In the genomic region with DNA sequence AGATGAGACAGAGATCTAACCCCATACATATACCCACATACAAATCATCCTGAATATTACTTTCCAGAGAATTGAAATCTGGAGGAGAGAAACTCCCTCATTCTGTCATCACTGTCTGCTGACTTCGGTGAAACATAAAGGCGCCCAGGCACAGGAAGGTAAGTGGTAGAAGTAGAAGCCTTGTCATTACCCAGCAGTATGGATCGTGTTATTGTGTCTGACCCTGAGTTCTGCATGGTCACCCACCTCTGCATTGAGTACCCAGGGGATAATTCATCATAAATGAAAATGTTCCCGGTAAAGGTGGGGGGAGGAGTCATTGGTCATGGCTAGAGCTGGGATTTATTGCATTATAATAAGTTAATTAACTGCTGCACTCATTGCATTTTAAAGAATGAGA, we compare ENCODE assay signal across 18 cellular contexts.
DNase-seq lines count a peak whose midpoint lies in the region; ATAC-seq, FAIRE-seq and TF ChIP-seq lines count a peak whose summit lies in the region.
"Had no signal": no experiment of that assay in that cellular context is flagged by ENCODE, and none has a peak within 500 bp of the region (broad histone marks: within the 10 kb centered on the region; RNA-seq: fewer than 3 reads in every experiment).

No MANE protein-coding gene starts in this region.

- TF ChIP-seq POLR2A in H1 (IDR thresholded peaks at IDR 0.05; ENCODE audit: control extremely low read depth in 1 of 2, low read depth in 2 of 2, low read length in 2 of 2) = no peak

- no peak for ATAC-seq in left ventricle myocardium superior
- no peak for ATAC-seq in Right ventricle myocardium superior (ENCODE audit: poor library complexity)
- ATAC-seq: A549, HCT116 had no signal

- CTCF ChIA-PET in H1 (lab: Charles Lee; ENCODE audit: partially characterized antibody) = no interaction called here

- H3K14ac ChIP-seq in H1 (ENCODE audit: insufficient read length) = no peak overlapping the region

- peak overlapping the region; percentile 83; the same call in 1 of the 2 replicates for H3K18ac ChIP-seq in H1 (ENCODE audit: extremely low read depth, low read length)

- no peak overlapping the region for H3K9ac ChIP-seq in HUES48 (ENCODE audit: low read depth, low read length)
- no peak overlapping the region for H3K9ac ChIP-seq in H1 (replicated peaks in 1 of 4; ENCODE audit: extremely low read depth in 1 of 4, low read depth in 3 of 4, low read length in 3 of 4)
- H3K9ac ChIP-seq: BLaER1, GM23248 had no signal

- no peak overlapping the region for H2AFZ ChIP-seq in H1 (ENCODE audit: low read length)
- H2AFZ ChIP-seq: GM23248, PC-9 had no signal

- H3K4me3 ChIP-seq in HUES48 (ENCODE audit: low read depth, low read length) (0 out of 2 replicates have a peak overlapping the region, but pooled peaks have one; percentile 2), H1 (ENCODE audit: extremely low read depth in 1 of 4, insufficient read depth in 2 of 4, low read depth in 3 of 4, low read length in 4 of 4) (no peak overlapping the region), foreskin fibroblast (ENCODE audit: low read depth in 1 of 2, low read length in 2 of 2) (no peak overlapping the region)
- H3K4me3 ChIP-seq: A549, BLaER1, GM23248, PC-9 had no signal

- H3K79me1 ChIP-seq in H1 (ENCODE audit: low read depth, low read length) = no peaks in the 10 kb centered on the region

- no peak overlapping the region for H4K5ac ChIP-seq in H1 (ENCODE audit: insufficient read length, low read depth, low read length)

- 90% methylated on average over 4 of the region's 4 CpGs; no CpG with 5 or more reads in 1 of the 2 experiments for WGBS in H1 (ENCODE audit: extremely low coverage in 1 of 2, insufficient coverage in 1 of 2, insufficient read length in 1 of 2, insufficient replicate concordance in 2 of 2, low coverage in 1 of 2, low lambda C conversion rate in 2 of 2, missing lambda C conversion rate in 1 of 2), 2 experiments

- H2BK15ac ChIP-seq in H1 (ENCODE audit: low read length) = no peak overlapping the region

- no peak for TF ChIP-seq EP300 in H1 (IDR thresholded peaks at IDR 0.05; ENCODE audit: borderline replicate concordance in 1 of 2, low read depth in 2 of 2, low read length in 2 of 2)

- H2BK5ac ChIP-seq in H1 (ENCODE audit: low read depth, low read length) = no peak overlapping the region

- intact Hi-C loops in left ventricle myocardium superior (cut with micrococcal nuclease) = no loop called here
- intact Hi-C loops in Right ventricle myocardium superior (cut with DNase I) = no loop called here

- H2BK12ac ChIP-seq in H1 (ENCODE audit: low read depth, low read length) = 0 out of 2 replicates have a peak overlapping the region, but pooled peaks have one; percentile 27

- H3K23ac ChIP-seq in H1 (ENCODE audit: insufficient read length) = no peak overlapping the region

- no peak overlapping the region for H2AK5ac ChIP-seq in H1 (ENCODE audit: low read depth, low read length)

- H3K9me3 ChIP-seq in HUES48 (ENCODE audit: control insufficient read depth, insufficient read depth, low read length) (no peaks in the 10 kb centered on the region), H1 (ENCODE audit: insufficient read depth in 2 of 2, low read depth in 1 of 2, low read length in 1 of 2) (no peaks in the 10 kb centered on the region)
- H3K9me3 ChIP-seq: A549, BLaER1 had no signal

- no peak overlapping the region for H3K4ac ChIP-seq in H1 (replicated peaks; ENCODE audit: insufficient read length, low read depth, low read length)

- H3K56ac ChIP-seq in H1 (replicated peaks; ENCODE audit: insufficient read length, low read depth, low read length) = no peak overlapping the region

- no peak overlapping the region for H2BK20ac ChIP-seq in H1 (ENCODE audit: low read length)

- H3K23me2 ChIP-seq in H1 (ENCODE audit: low read depth, low read length) = no peaks in the 10 kb centered on the region

- no peak for TF ChIP-seq CTCF in C4-2B (conservative IDR thresholded peaks at IDR 0.05)
- no peak for TF ChIP-seq CTCF in H1 (IDR thresholded peaks at IDR 0.05; ENCODE audit: control extremely low read depth in 1 of 3, insufficient read depth in 1 of 3, low read depth in 1 of 3, low read length in 3 of 3)
- TF ChIP-seq CTCF in foreskin fibroblast (IDR thresholded peaks at IDR 0.05; ENCODE audit: low read depth, low read length) = no peak

- no peak overlapping the region for H3K4me2 ChIP-seq in H1 (ENCODE audit: insufficient read depth in 1 of 2, low read depth in 2 of 2, low read length in 2 of 2)
- H3K4me2 ChIP-seq: A549, BLaER1, PC-9 had no signal

- FAIRE-seq in H1 (lab: Jason Lieb, UNC) = no peak
- FAIRE-seq: A549 had no signal

- no peak overlapping the region for H2BK120ac ChIP-seq in H1 (replicated peaks; ENCODE audit: low read depth, low read length)

- no peaks in the 10 kb centered on the region for H4K20me1 ChIP-seq in H1 (replicated peaks in 1 of 2; ENCODE audit: control insufficient read depth in 1 of 2, insufficient read depth in 2 of 2, low read length in 2 of 2)
- H4K20me1 ChIP-seq: BLaER1 had no signal

- no peaks in the 10 kb centered on the region for H3K4me1 ChIP-seq in HUES48 (ENCODE audit: control insufficient read depth, insufficient read depth, low read length)
- H3K4me1 ChIP-seq in H1 (replicated peaks in 1 of 4; ENCODE audit: control insufficient read depth in 3 of 4, insufficient read depth in 4 of 4, low read length in 3 of 4) = no peaks in the 10 kb centered on the region
- H3K4me1 ChIP-seq: A549, BLaER1 had no signal

- peak overlapping the region; percentile 27 for H4K91ac ChIP-seq in H1 (replicated peaks; ENCODE audit: insufficient read length, low read length)

- POLR2A ChIA-PET in H1 (lab: Charles Lee; ENCODE audit: partially characterized antibody) = interaction anchor here (1.2 kb wide), 1 partner anchor 63 kb away, joined by 4 read pairs; no protein-coding TSS in a partner anchor

- no peaks in the 10 kb centered on the region for H3K79me2 ChIP-seq in H1 (ENCODE audit: control insufficient read depth in 1 of 2, insufficient read depth in 2 of 2, low read length in 2 of 2)

- no peaks in the 10 kb centered on the region for H3K27me3 ChIP-seq in HUES48 (ENCODE audit: control insufficient read depth, insufficient read depth, low read length)
- no peaks in the 10 kb centered on the region for H3K27me3 ChIP-seq in H1 (replicated peaks in 1 of 4; ENCODE audit: control insufficient read depth in 3 of 4, extremely low read depth in 1 of 4, insufficient read depth in 3 of 4, low read length in 3 of 4)
- H3K27me3 ChIP-seq: BLaER1 had no signal

- no peak overlapping the region for H4K8ac ChIP-seq in H1 (ENCODE audit: extremely low read depth, insufficient read depth, low read length)

- DNase-seq in NCI-H510A treated with DMSO at 0.1 percent for 48 hours (lab: John Stamatoyannopoulos, UW) = peak; percentile 91
- DNase-seq in H1 (ENCODE audit: low read depth in 1 of 2, low spot score in 2 of 2) = no peak
- DNase-seq in left ventricle myocardium superior = no peak
- DNase-seq in foreskin fibroblast = no peak
- no peak for DNase-seq in Right ventricle myocardium superior
- no peak for DNase-seq in kidney glomerular epithelial cell (lab: John Stamatoyannopoulos, UW)
- DNase-seq: DMS79, GM23248, IMR-90, NCI-H2081 treated with DMSO at 0.1 percent for 48 hours, PC-9, T-helper 2 cell had no signal

- H3K27ac ChIP-seq in C4-2B = peak overlapping the region; percentile 45; the same call in 1 of the 2 replicates
- H3K27ac ChIP-seq in HUES48 (ENCODE audit: low read depth, low read length) = no peak overlapping the region
- H3K27ac ChIP-seq in H1 (ENCODE audit: low read depth, low read length) = no peak overlapping the region
- H3K27ac ChIP-seq: A549, BLaER1, GM23248, PC-9, RWPE1 had no signal

- H3K36me3 ChIP-seq in HUES48 (ENCODE audit: control insufficient read depth, insufficient read depth, low read length) (no peaks in the 10 kb centered on the region), H1 (ENCODE audit: control insufficient read depth in 2 of 4, insufficient read depth in 4 of 4, low read length in 3 of 4) (no peaks in the 10 kb centered on the region)
- H3K36me3 ChIP-seq: BLaER1 had no signal

- TF ChIP-seq RAD21 in H1 (IDR thresholded peaks at IDR 0.05 in 1 of 2, conservative IDR thresholded peaks at IDR 0.05 in 1 of 2; ENCODE audit: low read depth in 2 of 2, low read length in 2 of 2) = no peak

TF ChIP-seq in H1, 55 proteins besides CTCF, POLR2A, EP300 and RAD21:
- TF ChIP-seq SIRT6 (IDR thresholded peaks at IDR 0.05; ENCODE audit: low read length) (no peak), BCL11A (IDR thresholded peaks at IDR 0.05; ENCODE audit: low read depth in 2 of 2, low read length in 2 of 2) (no peak), SIX5 (IDR thresholded peaks at IDR 0.05; ENCODE audit: low read depth, low read length) (no peak), SP1 (IDR thresholded peaks at IDR 0.05; ENCODE audit: low read depth, low read length) (no peak), JUN (IDR thresholded peaks at IDR 0.05; ENCODE audit: low read depth, low read length) (no peak), NRF1 (IDR thresholded peaks at IDR 0.05; ENCODE audit: low read depth, low read length) (no peak), SAP30 (IDR thresholded peaks at IDR 0.05; ENCODE audit: insufficient read depth, insufficient replicate concordance, low read length) (no peak), SRF (IDR thresholded peaks at IDR 0.05; ENCODE audit: low read depth, low read length) (no peak), ZNF274 (IDR thresholded peaks at IDR 0.05; ENCODE audit: borderline replicate concordance, extremely low read depth, low read length) (no peak), USF2 (IDR thresholded peaks at IDR 0.05; ENCODE audit: low read length) (no peak), GABPA (IDR thresholded peaks at IDR 0.05; ENCODE audit: borderline replicate concordance, insufficient read depth, low read length) (no peak)
